In genomic region chr1:7389786-7390603, GRCh38 we compare ENCODE assay signal across 15 cellular contexts.
DNase-seq lines count a peak whose midpoint lies in the region; ATAC-seq and TF ChIP-seq lines count a peak whose summit lies in the region.
"Had no signal": no experiment of that assay in that cellular context is flagged by ENCODE, and none has a peak within 500 bp of the region (broad histone marks: within the 10 kb centered on the region; RNA-seq: fewer than 3 reads in every experiment).

No MANE protein-coding gene starts in this region.

- H3K36me3 ChIP-seq in WERI-Rb-1 (no peaks in the 10 kb centered on the region), right atrium auricular region (no peaks in the 10 kb centered on the region), sigmoid colon (no peaks in the 10 kb centered on the region)
- H3K36me3 ChIP-seq: pancreas, SJSA1 had no signal

- ATAC-seq in HG03135 (IDR thresholded peaks at IDR 0.05; ENCODE audit: unreplicated experiment) (no peak), GM18868 (IDR thresholded peaks at IDR 0.05; ENCODE audit: unreplicated experiment) (no peak), GM21515 (IDR thresholded peaks at IDR 0.05; ENCODE audit: unreplicated experiment) (no peak)

- no peak for TF ChIP-seq CTCF in WERI-Rb-1 (IDR thresholded peaks at IDR 0.05; ENCODE audit: low read depth, low read length)
- TF ChIP-seq CTCF in right atrium auricular region (IDR thresholded peaks at IDR 0.05), result no peak
- no peak for TF ChIP-seq CTCF in sigmoid colon (IDR thresholded peaks at IDR 0.05)

- peak overlapping the region; percentile 36; the same call in 1 of the 2 replicates for H3K27ac ChIP-seq in WERI-Rb-1
- H3K27ac ChIP-seq in right atrium auricular region, result peak overlapping the region; percentile 79 to 85
- peak overlapping the region in 3 of 4 donors; percentile 40 to 62 (median 48) for H3K27ac ChIP-seq in sigmoid colon
- H3K27ac ChIP-seq: SJSA1 had no signal

- 50 to 71% methylated on average over 18 of the region's 18 CpGs for WGBS in sigmoid colon, 2 donors

- no peaks in the 10 kb centered on the region for H3K9me3 ChIP-seq in WERI-Rb-1 (ENCODE audit: severe bottlenecking)
- H3K9me3 ChIP-seq in right atrium auricular region, result peaks cover 0 to 1% of the 10 kb centered on the region in 2 donors
- no peaks in the 10 kb centered on the region for H3K9me3 ChIP-seq in sigmoid colon
- H3K9me3 ChIP-seq: pancreas, SJSA1 had no signal

- H3K27me3 ChIP-seq in WERI-Rb-1 (ENCODE audit: insufficient read depth, low read depth, severe bottlenecking) (no peaks in the 10 kb centered on the region), right atrium auricular region (no peaks in the 10 kb centered on the region), sigmoid colon (no peaks in the 10 kb centered on the region)
- H3K27me3 ChIP-seq: pancreas, SJSA1 had no signal

- no peak for TF ChIP-seq POLR2A in sigmoid colon (IDR thresholded peaks at IDR 0.05)

- TF ChIP-seq EP300 in sigmoid colon (IDR thresholded peaks at IDR 0.05), result no peak

- H3K4me1 ChIP-seq in right atrium auricular region (peaks cover 0 to 32% of the 10 kb centered on the region in 2 donors), sigmoid colon (peaks cover 0 to 29% (median 24%) of the 10 kb centered on the region in 4 donors)
- H3K4me1 ChIP-seq: pancreas, SJSA1 had no signal

- DNase-seq in D341Med (ENCODE audit: low spot score) (peak; percentile 14), WERI-Rb-1 (no peak), right atrium auricular region (ENCODE audit: low spot score) (peak; percentile 51), sigmoid colon (peak; percentile 62), NCI-H2029 treated with DMSO at 0.1 percent for 48 hours (lab: John Stamatoyannopoulos, UW) (no peak)
- DNase-seq: amniotic stem cell; KBM-7; NCI-H187 treated with DMSO at 0.1 percent for 48 hours; NCI-H748 treated with DMSO at 0.1 percent for 48 hours; stimulated activated CD8-positive, alpha-beta memory T cell treated with anti-CD3 and anti-CD28 coated beads, Interleukin-4, amount 100 ng/mL, for 48 hours had no signal

- H3K4me3 ChIP-seq in WERI-Rb-1 (ENCODE audit: low read depth, low read length) (no peak overlapping the region), right atrium auricular region (no peak overlapping the region), sigmoid colon (no peak overlapping the region)
- H3K4me3 ChIP-seq: pancreas, SJSA1 had no signal

- intact Hi-C loops in sigmoid colon (cut with DNase I), result no loop called here

Comparison
In these comparisons a context has a peak if more than half of its experiments do, and no peak if none do; other contexts are left out.
1. DNase-seq: peak in D341Med (single experiment), right atrium auricular region (single experiment) and sigmoid colon (single experiment); none in WERI-Rb-1 (single experiment) and NCI-H2029 treated with DMSO at 0.1 percent for 48 hours (single experiment).
2. Peak in every context shown above with its lines, with median percentiles within 50 percentile points of each other: H3K27ac ChIP-seq.